In genomic region chr6:54234539-54234938, GRCh38 we compare ENCODE assay signal across 27 cellular contexts.
"Had no signal": no experiment of that assay in that cellular context is flagged by ENCODE, and none has a peak within 500 bp of the region (broad histone marks: within the 10 kb centered on the region; RNA-seq: fewer than 3 reads in every experiment).

No MANE protein-coding gene starts in this region.

- ATAC-seq: foreskin keratinocyte; gastroesophageal sphincter; left lobe of liver; mucosa of descending colon; natural killer cell treated with Interleukin-12 subunit alpha and Interleukin-12 subunit beta and Interleukin-15 and Interleukin-18, amount 100 ng/mL, for 72 hours; sciatic nerve; stimulated activated naive CD8-positive, alpha-beta T cell treated with anti-CD3 and anti-CD28 coated beads, Interleukin-15, amount 100 ng/mL, for 72 hours had no signal

- H3K4me3 ChIP-seq: colonic mucosa, esophagus muscularis mucosa, gastroesophageal sphincter, mucosa of descending colon, neural progenitor cell, prostate gland, right atrium auricular region, smooth muscle cell, suprapubic skin, transverse colon, vagina had no signal

- H2AFZ ChIP-seq: neural progenitor cell, parathyroid adenoma had no signal

- H3K4me1 ChIP-seq: colonic mucosa, foreskin keratinocyte, neural progenitor cell, parathyroid adenoma, prostate gland, suprapubic skin, vagina had no signal

- H3K79me2 ChIP-seq: parathyroid adenoma had no signal

- H3K4me2 ChIP-seq: neural progenitor cell, smooth muscle cell had no signal

- H3K9me3 ChIP-seq: colonic mucosa, esophagus muscularis mucosa, gastroesophageal sphincter, mucosa of descending colon, prostate gland, right atrium auricular region, suprapubic skin, transverse colon, vagina had no signal

- H3K27me3 ChIP-seq: colonic mucosa, esophagus muscularis mucosa, foreskin keratinocyte, gastroesophageal sphincter, neural progenitor cell, right atrium auricular region, suprapubic skin, transverse colon, vagina had no signal

- DNase-seq: colonic mucosa; effector CD8-positive, alpha-beta T cell; endodermal cell; foreskin keratinocyte; kidney; mesenchymal stem cell; mucosa of descending colon; naive B cell; stimulated activated CD4-positive, alpha-beta T cell treated with anti-CD3 and anti-CD28 coated beads, Interleukin-12 subunit alpha, Interleukin-12 subunit beta, amount 100 ng/mL, for 4 hours; stimulated activated CD4-positive, alpha-beta T cell treated with anti-CD3 and anti-CD28 coated beads, Interleukin-1b, Interleukin-23, amount 100 ng/mL, for 48 hours; stimulated activated CD4-positive, alpha-beta T cell treated with anti-CD3 and anti-CD28 coated beads, Interleukin-4, amount 100 ng/mL, for 1 hour; stimulated activated CD8-positive, alpha-beta memory T cell treated with anti-CD3 and anti-CD28 coated beads, Interleukin-4, amount 100 ng/mL, for 48 hours; stimulated activated naive CD4-positive, alpha-beta T cell; stimulated activated naive CD8-positive, alpha-beta T cell treated with anti-CD3 and anti-CD28 coated beads, Interleukin-15, amount 100 ng/mL, for 72 hours; transverse colon had no signal

- H3K27ac ChIP-seq: colonic mucosa, esophagus muscularis mucosa, foreskin keratinocyte, gastroesophageal sphincter, neural progenitor cell, parathyroid adenoma, prostate gland, right atrium auricular region, suprapubic skin, transverse colon, vagina had no signal

- H3K36me3 ChIP-seq: colonic mucosa, gastroesophageal sphincter, neural progenitor cell, prostate gland, suprapubic skin, transverse colon, vagina had no signal
